ENCODE assay signal across 24 cellular contexts in the genomic region with DNA sequence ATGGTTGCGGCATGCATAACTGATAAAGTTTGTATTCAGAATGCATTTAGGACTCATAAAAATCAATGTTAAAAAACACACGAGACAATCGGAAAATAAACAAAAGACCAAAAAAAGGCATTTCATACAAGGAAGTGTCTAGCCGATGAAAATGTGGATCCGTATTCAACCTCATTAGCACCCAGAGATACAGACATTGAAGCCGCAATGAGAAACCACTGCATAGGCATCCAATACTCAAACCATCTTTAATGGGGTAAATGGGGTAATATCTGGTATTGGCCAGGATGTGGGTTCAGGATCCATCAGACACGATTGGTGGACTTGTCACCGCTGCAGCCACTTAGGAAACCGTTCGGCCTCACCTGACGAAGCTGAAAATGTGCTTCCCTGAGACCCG. TPM values are rescaled to one million over a fixed set of nuclear protein-coding genes. Genes with fewer than 3 reads are reported as not detected.
DNase-seq lines count a peak whose midpoint lies in the region; ATAC-seq, FAIRE-seq and TF ChIP-seq lines count a peak whose summit lies in the region.
"Had no signal": no experiment of that assay in that cellular context is flagged by ENCODE, and none has a peak within 500 bp of the region (broad histone marks: within the 10 kb centered on the region; RNA-seq: fewer than 3 reads in every experiment).

No MANE protein-coding gene starts in this region.

- 42% methylated on average over 12 of the region's 12 CpGs for WGBS in HepG2 (ENCODE audit: low lambda C conversion rate)
- WGBS in right lobe of liver (ENCODE audit: insufficient coverage, low coverage, low lambda C conversion rate, missing lambda C conversion rate) = 59% methylated on average over 10 of the region's 12 CpGs
- 10% methylated on average over 12 of the region's 12 CpGs for WGBS in K562 (ENCODE audit: insufficient coverage, low coverage, missing lambda C conversion rate)
- 78% methylated on average over 12 of the region's 12 CpGs for WGBS in SK-N-SH (ENCODE audit: low lambda C conversion rate)

- H3K27me3 ChIP-seq in HepG2 (ENCODE audit: control insufficient read depth in 1 of 2, insufficient read depth in 2 of 2, low read length in 2 of 2) = peaks cover 36 to 89% of the 10 kb centered on the region in 2 experiments
- no peaks in the 10 kb centered on the region for H3K27me3 ChIP-seq in right lobe of liver
- peaks cover 44 to 75% of the 10 kb centered on the region in 2 experiments for H3K27me3 ChIP-seq in K562 (ENCODE audit: control insufficient read depth in 2 of 2, insufficient read depth in 2 of 2, low read length in 2 of 2)
- H3K27me3 ChIP-seq in osteoblast (ENCODE audit: insufficient read depth, low read length) = peaks cover 13% of the 10 kb centered on the region
- H3K27me3 ChIP-seq in SK-N-SH (ENCODE audit: insufficient read depth) = peaks cover 18% of the 10 kb centered on the region
- H3K27me3 ChIP-seq: BLaER1 treated with 17β-estradiol and CSF1 and Interleukin-3, amounts not matched to agents 10 nM and 100 nM had no signal

- H2AFZ ChIP-seq in HepG2 (ENCODE audit: low read length) (no peak overlapping the region), K562 (ENCODE audit: low read depth, low read length) (no peak overlapping the region), osteoblast (ENCODE audit: low read length) (no peak overlapping the region), SK-N-SH (ENCODE audit: low read depth) (no peak overlapping the region)
- H2AFZ ChIP-seq: GM23338 had no signal

- no peaks in the 10 kb centered on the region for H3K9me2 ChIP-seq in SK-N-SH

- no peaks in the 10 kb centered on the region for H3K79me2 ChIP-seq in HepG2 (ENCODE audit: insufficient read depth, low read length)
- H3K79me2 ChIP-seq in K562 (ENCODE audit: control insufficient read depth, insufficient read depth, low read length) = no peaks in the 10 kb centered on the region
- no peaks in the 10 kb centered on the region for H3K79me2 ChIP-seq in osteoblast (ENCODE audit: insufficient read depth, low read length)
- no peaks in the 10 kb centered on the region for H3K79me2 ChIP-seq in SK-N-SH (ENCODE audit: insufficient read depth)

- H3F3A ChIP-seq in SK-N-SH (replicated peaks; ENCODE audit: insufficient read depth) = no peaks in the 10 kb centered on the region

- ATAC-seq in HepG2 (no peak), right lobe of liver (no peak), K562 (no peak), GM19395 (IDR thresholded peaks at IDR 0.05; ENCODE audit: unreplicated experiment) (no peak)
- ATAC-seq: CD8-positive, alpha-beta T cell; GM23338 had no signal

- H3K9me3 ChIP-seq in HepG2 (ENCODE audit: low read length) (no peaks in the 10 kb centered on the region), right lobe of liver (no peaks in the 10 kb centered on the region), K562 (replicated peaks; ENCODE audit: control insufficient read depth, insufficient read depth, low read depth, low read length) (no peaks in the 10 kb centered on the region), osteoblast (ENCODE audit: low read depth, low read length) (no peaks in the 10 kb centered on the region), SK-N-SH (no peaks in the 10 kb centered on the region)
- H3K9me3 ChIP-seq: BE2C; BLaER1 treated with 17β-estradiol and CSF1 and Interleukin-3, amounts not matched to agents 10 nM and 100 nM; Caco-2; HAP-1 had no signal

- in situ Hi-C loops in HepG2 (cut with HindIII; ENCODE audit: extremely low pct_ligation_motif_present, low pct_unique_long_range_greater_than_20kb) (no loop called here), K562 (cut with MboI) (no loop called here)

- H3K4me1 ChIP-seq in HepG2 (ENCODE audit: insufficient read depth, low read length) (no peaks in the 10 kb centered on the region), right lobe of liver (no peaks in the 10 kb centered on the region), K562 (replicated peaks in 1 of 2; ENCODE audit: control insufficient read depth in 2 of 2, insufficient read depth in 2 of 2, low read length in 2 of 2) (peaks cover 0 to 5% of the 10 kb centered on the region in 2 experiments; a peak in 2 of 5 replicates), osteoblast (ENCODE audit: insufficient read depth, low read length) (no peaks in the 10 kb centered on the region), SK-N-SH (ENCODE audit: control insufficient read depth in 1 of 2, insufficient read depth in 2 of 2, low read depth in 1 of 2, low read length in 1 of 2) (no peaks in the 10 kb centered on the region)
- H3K4me1 ChIP-seq: BE2C, Caco-2, HAP-1 had no signal

- TF ChIP-seq CTCF in HepG2 (CRISPR knock-in tag; IDR thresholded peaks at IDR 0.05) = no peak
- TF ChIP-seq CTCF in right lobe of liver (IDR thresholded peaks at IDR 0.05) = no peak
- no peak for TF ChIP-seq CTCF in K562 (IDR thresholded peaks at IDR 0.05 in 2 of 3, conservative IDR thresholded peaks at IDR 0.05 in 1 of 3; ENCODE audit: insufficient read depth in 2 of 3, low read depth in 1 of 3, low read length in 3 of 3)
- no peak for TF ChIP-seq CTCF in osteoblast (IDR thresholded peaks at IDR 0.05; ENCODE audit: extremely low read depth, low read depth, low read length)
- no peak for TF ChIP-seq CTCF in SK-N-SH (IDR thresholded peaks at IDR 0.05)

- H3K4me3 ChIP-seq in HepG2 (replicated peaks in 1 of 3; ENCODE audit: insufficient read depth in 1 of 3, low read depth in 2 of 3, low read length in 3 of 3) (no peak overlapping the region), right lobe of liver (no peak overlapping the region), K562 (no peak overlapping the region), osteoblast (ENCODE audit: insufficient read depth, low read length) (no peak overlapping the region), SK-N-SH (ENCODE audit: low read depth in 2 of 2, low read length in 1 of 2) (no peak overlapping the region)
- H3K4me3 ChIP-seq: BLaER1 treated with 17β-estradiol and CSF1 and Interleukin-3, amounts not matched to agents 10 nM and 100 nM; GM23338; HAP-1 had no signal

- TF ChIP-seq EP300 in HepG2 (IDR thresholded peaks at IDR 0.05; ENCODE audit: low read depth in 2 of 2, low read length in 2 of 2) = no peak
- TF ChIP-seq EP300 in HepG2 (CRISPR knock-in tag; IDR thresholded peaks at IDR 0.05; ENCODE audit: borderline replicate concordance) = no peak
- no peak for TF ChIP-seq EP300 in K562 (IDR thresholded peaks at IDR 0.05; ENCODE audit: low read length)
- TF ChIP-seq EP300 in SK-N-SH (IDR thresholded peaks at IDR 0.05; ENCODE audit: borderline replicate concordance in 1 of 2, low read depth in 1 of 2, low read length in 1 of 2) = no peak

- H3K36me3 ChIP-seq in HepG2 (replicated peaks in 1 of 2; ENCODE audit: control insufficient read depth in 1 of 2, insufficient read depth in 2 of 2, low read length in 2 of 2) (no peaks in the 10 kb centered on the region), right lobe of liver (no peaks in the 10 kb centered on the region), K562 (ENCODE audit: control insufficient read depth, insufficient read depth, low read length) (no peaks in the 10 kb centered on the region), osteoblast (ENCODE audit: insufficient read depth, low read length) (no peaks in the 10 kb centered on the region), SK-N-SH (replicated peaks in 1 of 2; ENCODE audit: control insufficient read depth in 1 of 2, insufficient read depth in 2 of 2, low read length in 1 of 2) (no peaks in the 10 kb centered on the region)
- H3K36me3 ChIP-seq: BE2C; BLaER1 treated with 17β-estradiol and CSF1 and Interleukin-3, amounts not matched to agents 10 nM and 100 nM; HAP-1 had no signal

- FAIRE-seq in HepG2 (lab: Jason Lieb, UNC) = peak; percentile 15
- FAIRE-seq in K562 (lab: Jason Lieb, UNC) = peak; percentile 55
- FAIRE-seq: A204.1, G401.6, GM19239, H54 had no signal

- H3K4me2 ChIP-seq in HepG2 (ENCODE audit: low read depth, low read length) (no peak overlapping the region), K562 (ENCODE audit: insufficient read depth, low read length) (no peak overlapping the region), osteoblast (ENCODE audit: insufficient read depth, low read length) (no peak overlapping the region), SK-N-SH (no peak overlapping the region)
- H3K4me2 ChIP-seq: BLaER1 treated with 17β-estradiol and CSF1 and Interleukin-3, amounts not matched to agents 10 nM and 100 nM; GM23338 had no signal

- no peak for DNase-seq in HepG2 (ENCODE audit: low spot score)
- DNase-seq in right lobe of liver = no peak
- DNase-seq in K562 (ENCODE audit: extremely low read depth in 1 of 4, low spot score in 3 of 4) = no peak
- DNase-seq in osteoblast (ENCODE audit: insufficient read length, low spot score, missing footprints) = peak; percentile 90
- DNase-seq in LoVo (ENCODE audit: low spot score) = no peak
- no peak for DNase-seq in SK-N-SH
- DNase-seq in C1 segment of cervical spinal cord (lab: John Stamatoyannopoulos, UW) = no peak
- DNase-seq: BE2C; Caco-2; CD4-positive, CD25-positive, alpha-beta regulatory T cell; CD8-positive, alpha-beta T cell; DMS153; DND-41; HFFc6 had no signal

- intact Hi-C loops in HepG2 (cut with micrococcal nuclease; ENCODE audit: unreplicated experiment) = no loop called here
- intact Hi-C loops in right lobe of liver (cut with DNase I) = no loop called here
- intact Hi-C loops in K562 (cut with micrococcal nuclease) = no loop called here

- H4K20me1 ChIP-seq in HepG2 (ENCODE audit: insufficient read depth, low read length) (no peaks in the 10 kb centered on the region; the same call in 1 of the 2 replicates), K562 (replicated peaks; ENCODE audit: control insufficient read depth, insufficient read depth, low read length) (0 out of 2 replicates have a peak, but pooled peaks cover 3% of the 10 kb centered on the region), osteoblast (ENCODE audit: insufficient read depth, low read length) (no peaks in the 10 kb centered on the region), SK-N-SH (ENCODE audit: insufficient read depth) (no peaks in the 10 kb centered on the region)

- H3K27ac ChIP-seq in HepG2 (ENCODE audit: extremely low read length, insufficient read depth, low read length) = no peak overlapping the region
- H3K27ac ChIP-seq in right lobe of liver = no peak overlapping the region
- no peak overlapping the region for H3K27ac ChIP-seq in K562 (ENCODE audit: extremely low read depth, low read depth, low read length)
- no peak overlapping the region for H3K27ac ChIP-seq in osteoblast (ENCODE audit: low read depth, low read length)
- H3K27ac ChIP-seq in SK-N-SH (ENCODE audit: low read depth in 2 of 2, low read length in 1 of 2) = no peak overlapping the region
- H3K27ac ChIP-seq: 22Rv1; BLaER1 treated with 17β-estradiol and CSF1 and Interleukin-3, amounts not matched to agents 10 nM and 100 nM had no signal

- no peak for TF ChIP-seq POLR2A in HepG2 (IDR thresholded peaks at IDR 0.05; ENCODE audit: insufficient read depth in 1 of 2, low read depth in 2 of 2, low read length in 2 of 2)
- no peak for TF ChIP-seq POLR2A in right lobe of liver (IDR thresholded peaks at IDR 0.05)
- TF ChIP-seq POLR2A in K562 (conservative IDR thresholded peaks at IDR 0.05) = no peak

- POLR2A ChIA-PET in HepG2 (lab: Yijun Ruan, JAX) = no interaction called here
- POLR2A ChIA-PET in K562 (lab: Yijun Ruan, JAX) = no interaction called here
- POLR2A ChIA-PET in SK-N-SH (lab: Yijun Ruan, JAX) = no interaction called here

- TF ChIP-seq RAD21 in HepG2 (CRISPR knock-in tag; IDR thresholded peaks at IDR 0.05) (no peak), K562 (CRISPR knock-in tag; conservative IDR thresholded peaks at IDR 0.05 in 1 of 2, IDR thresholded peaks at IDR 0.05 in 1 of 2) (no peak), SK-N-SH (IDR thresholded peaks at IDR 0.05; ENCODE audit: low read length) (no peak)

- H3K9ac ChIP-seq in HepG2 (ENCODE audit: insufficient read depth, low read depth, low read length) (no peak overlapping the region), K562 (ENCODE audit: insufficient read depth in 1 of 2, low read depth in 2 of 2, low read length in 2 of 2) (no peak overlapping the region), SK-N-SH (no peak overlapping the region)
- H3K9ac ChIP-seq: BLaER1 treated with 17β-estradiol and CSF1 and Interleukin-3, amounts not matched to agents 10 nM and 100 nM had no signal

- H3K9me1 ChIP-seq in K562 (ENCODE audit: control insufficient read depth, insufficient read depth, low read length) = no peaks in the 10 kb centered on the region

- CTCF ChIA-PET in HepG2 (lab: Yijun Ruan, JAX; ENCODE audit: low intra/inter-chr PET ratio, low total read pairs) = no interaction called here
- CTCF ChIA-PET in K562 (lab: Yijun Ruan, JAX; ENCODE audit: low intra/inter-chr PET ratio) = no interaction called here
- CTCF ChIA-PET in SK-N-SH (lab: Yijun Ruan, JAX) = no interaction called here

- no TSS peak for BruUV-seq in HepG2 (replicated peaks; lab: Mats Ljungman, UMichigan)
- no TSS peak for BruUV-seq in K562 (replicated peaks; lab: Mats Ljungman, UMichigan)

RNA-seq across cellular contexts. Expression of gene ENPP7, which starts 47.4 kb away (rescaled TPM):
- total RNA-seq in HepG2 (2016; rRNA removed; fragmentation: Illumina TruSeq; extraction: Trizol) = 0.76 and 2.2 TPM in 2 replicates
- total RNA-seq in HepG2 (2016; cell fraction: cytosol; rRNA removed; fragmentation: Illumina TruSeq; extraction: Trizol; ENCODE audit: low read depth) = 0.30 TPM in 1 of 2 replicates, not detected in the other
- 0.54 and 2.3 TPM in 2 replicates for total RNA-seq in HepG2 (2016; cell fraction: insoluble cytoplasmic fraction; rRNA removed; fragmentation: Illumina TruSeq; extraction: Trizol)
- 0.28 and 0.41 TPM in 2 replicates for total RNA-seq in HepG2 (2016; cell fraction: membrane; rRNA removed; fragmentation: Illumina TruSeq; extraction: Trizol)
- total RNA-seq in HepG2 (2016; cell fraction: nucleus; rRNA removed; fragmentation: Illumina TruSeq; extraction: Trizol) = 3.2 and 3.4 TPM in 2 replicates
- polyA plus RNA-seq in HepG2 (2011; rRNA removed) = 1.1 and 2.2 TPM in 2 replicates
- 1.2 and 1.3 TPM in 2 replicates for polyA plus RNA-seq in HepG2 (2011; cell fraction: cytosol; rRNA removed)
- polyA plus RNA-seq in HepG2 (2011; cell fraction: nucleus; rRNA removed) = 5.5 and 5.6 TPM in 2 replicates
- 1.7 and 2.5 TPM in 2 replicates for polyA plus RNA-seq in HepG2 (2012)
- 0.20 and 0.24 TPM in 2 replicates for polyA plus RNA-seq in HepG2 (2016; cell fraction: cytosol; fragmentation: Illumina TruSeq; extraction: Trizol; ENCODE audit: low read depth)
- 0.19 and 0.36 TPM in 2 replicates for polyA plus RNA-seq in HepG2 (2016; cell fraction: insoluble cytoplasmic fraction; fragmentation: Illumina TruSeq; extraction: Trizol; ENCODE audit: low read depth)
- 0.15 and 0.29 TPM in 2 replicates for polyA plus RNA-seq in HepG2 (2016; cell fraction: membrane; fragmentation: Illumina TruSeq; extraction: Trizol; ENCODE audit: low read depth)
- 1.4 and 2.3 TPM in 2 replicates for polyA plus RNA-seq in HepG2 (2016; cell fraction: nucleus; fragmentation: Illumina TruSeq; extraction: Trizol; ENCODE audit: insufficient read depth, low read depth)
- 6.6 TPM in 1 of 2 replicates, not detected in the other for polyA minus RNA-seq in HepG2 (2011; rRNA and poly(A)+ RNA removed; ENCODE audit: low replicate concordance)
- 0.79 and 1.1 TPM in 2 replicates for polyA minus RNA-seq in HepG2 (2011; cell fraction: cytosol; rRNA and poly(A)+ RNA removed)
- polyA minus RNA-seq in HepG2 (2011; cell fraction: nucleus; rRNA and poly(A)+ RNA removed) = 10.6 and 12.7 TPM in 2 replicates
- 10 to 100 TPM in 4 of 6 experiments, 1 to 10 TPM in 2; 3.4 to 43.2 (median 17.8) TPM for total RNA-seq in right lobe of liver
- total RNA-seq in K562 (2011; cell fraction: chromatin; rRNA removed; ENCODE audit: low replicate concordance) = not detected in 2 replicates
- total RNA-seq in K562 (2011; cell fraction: nucleolus; rRNA removed) = not detected in 2 replicates
- total RNA-seq in K562 (2011; cell fraction: nucleoplasm; rRNA removed) = not detected in 2 replicates
- not detected in 2 replicates for total RNA-seq in K562 (2014; rRNA removed)
- total RNA-seq in K562 (2014; rRNA removed; fragmentation: Illumina TruSeq; extraction: Trizol) = not detected in 2 replicates
- not detected in 2 replicates for total RNA-seq in K562 (2015; rRNA removed; fragmentation: Illumina TruSeq; extraction: Trizol)
- not detected in 2 replicates for total RNA-seq in K562 (2021)
- polyA plus RNA-seq in K562 (2011; rRNA removed) = not detected in 2 replicates
- not detected in 2 replicates for polyA plus RNA-seq in K562 (2011; cell fraction: cytosol; rRNA removed)
- polyA plus RNA-seq in K562 (2011; cell fraction: nucleus; rRNA removed) = not detected in 2 replicates
- not detected in 2 replicates for polyA plus RNA-seq in K562 (2012)
- polyA plus RNA-seq in K562 (2014; fragmentation: Illumina TruSeq; extraction: Trizol) = not detected in 2 replicates
- not detected for polyA plus RNA-seq in K562 (2014; fragmentation: Nextera tagmentation; extraction: Ambion mirVana)
- not detected in 2 replicates for polyA plus RNA-seq in K562 (2014; rRNA removed)
- not detected in 2 replicates for polyA minus RNA-seq in K562 (2011; rRNA and poly(A)+ RNA removed)
- polyA minus RNA-seq in K562 (2011; cell fraction: cytosol; rRNA and poly(A)+ RNA removed) = not detected in 2 replicates
- polyA minus RNA-seq in K562 (2011; cell fraction: nucleus; rRNA and poly(A)+ RNA removed) = not detected in 2 replicates
- not detected in 2 replicates for total RNA-seq in osteoblast
- polyA plus RNA-seq in SK-N-SH (2012; rRNA removed) = not detected in 2 replicates
- not detected in 2 replicates for polyA plus RNA-seq in SK-N-SH (2012; cell fraction: cytosol; rRNA removed)
- polyA plus RNA-seq in SK-N-SH (2012; cell fraction: nucleus; rRNA removed) = not detected in 2 replicates
- total RNA-seq: CD4-positive, CD25-positive, alpha-beta regulatory T cell; GM23338; HFFc6 had no signal
- polyA plus RNA-seq: AG04450, GM23338 had no signal

Comparison
In these comparisons a context has a peak if more than half of its experiments do, and no peak if none do; other contexts are left out.
1. Of the 241 proteins assayed by ChIP-seq in both HepG2 and K562: peak only in HepG2: none; only in K562: EZH2; in both: none; in neither: 240.